Comparison of ENCODE assay signal across 8 cellular contexts in the genomic region with DNA sequence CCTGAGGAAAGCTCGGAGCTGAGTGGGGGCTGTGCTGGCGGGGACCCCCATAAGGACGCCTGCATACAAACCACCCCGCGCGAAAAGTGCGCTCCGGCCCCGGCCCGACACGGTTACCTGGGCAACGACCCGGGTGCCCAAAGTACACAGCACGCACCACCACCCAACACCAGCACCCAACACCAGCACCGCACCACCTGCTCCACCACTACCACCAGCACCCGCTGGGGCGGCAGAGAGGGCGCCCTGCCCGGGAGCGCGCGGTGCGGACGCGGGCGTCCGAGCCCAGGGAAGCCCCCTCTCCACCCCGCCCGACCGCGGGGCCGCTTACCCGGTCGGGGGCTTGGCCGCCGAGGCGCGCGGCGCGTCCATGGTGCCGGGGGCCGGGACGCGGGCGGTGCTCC. TPM values are rescaled to one million over a fixed set of nuclear protein-coding genes. Genes with fewer than 3 reads are reported as not detected.
DNase-seq lines count a peak whose midpoint lies in the region; ATAC-seq, FAIRE-seq and TF ChIP-seq lines count a peak whose summit lies in the region.

No MANE protein-coding gene starts in this region.

- no peak for TF ChIP-seq POLR2A in GM12891 (IDR thresholded peaks at IDR 0.05; ENCODE audit: low read depth, low read length)

- H3K4me1 ChIP-seq in iPS-18a (ENCODE audit: control insufficient read depth, low read depth, low read length): peaks cover 32% of the 10 kb centered on the region

- peaks cover 61% of the 10 kb centered on the region for H3K4me1 Mint-ChIP-seq in WTC11
- peaks cover 6% of the 10 kb centered on the region for H3K4me1 Mint-ChIP-seq in stimulated activated memory B cell treated with anti-CD40 and anti-IgM and Interleukin-4, amounts not matched to agents 10 μg/mL and 1 μg/mL and 100 μg/mL, for 72 hours
- peaks cover 6% of the 10 kb centered on the region for H3K4me1 Mint-ChIP-seq in activated CD4-positive, alpha-beta memory T cell treated with anti-CD3 and anti-CD28 coated beads for 36 hours (ENCODE audit: low read depth)

- DNase-seq in WTC11 (ENCODE audit: low spot score) (peak; percentile 61), GM12891 (ENCODE audit: insufficient read length, low spot score) (no peak), D721Med (ENCODE audit: insufficient read length, low spot score) (no peak), COLO829 (ENCODE audit: low spot score) (no peak)
- no peak for DNase-seq in activated CD4-positive, alpha-beta memory T cell treated with anti-CD3 and anti-CD28 coated beads for 36 hours

- peak overlapping the region; percentile 94 for H3K4me3 Mint-ChIP-seq in WTC11
- H3K4me3 Mint-ChIP-seq in stimulated activated memory B cell treated with anti-CD40 and anti-IgM and Interleukin-4, amounts not matched to agents 10 μg/mL and 1 μg/mL and 100 μg/mL, for 72 hours: no peak overlapping the region
- no peak overlapping the region for H3K4me3 Mint-ChIP-seq in activated CD4-positive, alpha-beta memory T cell treated with anti-CD3 and anti-CD28 coated beads for 36 hours

- H3K27me3 Mint-ChIP-seq in WTC11 (ENCODE audit: low read depth): peaks cover 40% of the 10 kb centered on the region
- H3K27me3 Mint-ChIP-seq in stimulated activated memory B cell treated with anti-CD40 and anti-IgM and Interleukin-4, amounts not matched to agents 10 μg/mL and 1 μg/mL and 100 μg/mL, for 72 hours: peaks cover 37% of the 10 kb centered on the region
- H3K27me3 Mint-ChIP-seq in activated CD4-positive, alpha-beta memory T cell treated with anti-CD3 and anti-CD28 coated beads for 36 hours: peaks cover 40% of the 10 kb centered on the region

- H3K27ac Mint-ChIP-seq in WTC11: no peak overlapping the region
- H3K27ac Mint-ChIP-seq in stimulated activated memory B cell treated with anti-CD40 and anti-IgM and Interleukin-4, amounts not matched to agents 10 μg/mL and 1 μg/mL and 100 μg/mL, for 72 hours: no peak overlapping the region
- no peak overlapping the region for H3K27ac Mint-ChIP-seq in activated CD4-positive, alpha-beta memory T cell treated with anti-CD3 and anti-CD28 coated beads for 36 hours

- POLR2A ChIA-PET in WTC11 (lab: Charles Lee): interaction anchor here (0.8 kb wide), 1 partner anchor 11 kb away, joined by 7 read pairs; no protein-coding TSS in a partner anchor
- POLR2A ChIA-PET in activated CD4-positive, alpha-beta memory T cell treated with anti-CD3 and anti-CD28 coated beads for 36 hours (lab: Charles Lee): no interaction called here

- no peaks in the 10 kb centered on the region for H3K9me3 ChIP-seq in iPS-18a (ENCODE audit: control insufficient read depth, low read depth, low read length)

- H3K9ac ChIP-seq in iPS-18a (ENCODE audit: low read length): peak overlapping the region; percentile 62

- H3K27me3 ChIP-seq in iPS-18a (ENCODE audit: control insufficient read depth, insufficient read depth, low read length): peaks cover 60% of the 10 kb centered on the region

- intact Hi-C loops in activated CD4-positive, alpha-beta memory T cell treated with anti-CD3 and anti-CD28 coated beads for 36 hours (cut with micrococcal nuclease): no loop called here

- TF ChIP-seq CTCF in WTC11 (IDR thresholded peaks at IDR 0.05) (no peak), D721Med (IDR thresholded peaks at IDR 0.05; ENCODE audit: insufficient read depth, missing control alignments) (no peak)

- no peaks in the 10 kb centered on the region for H3K9me3 Mint-ChIP-seq in WTC11
- no peaks in the 10 kb centered on the region for H3K9me3 Mint-ChIP-seq in stimulated activated memory B cell treated with anti-CD40 and anti-IgM and Interleukin-4, amounts not matched to agents 10 μg/mL and 1 μg/mL and 100 μg/mL, for 72 hours
- no peaks in the 10 kb centered on the region for H3K9me3 Mint-ChIP-seq in activated CD4-positive, alpha-beta memory T cell treated with anti-CD3 and anti-CD28 coated beads for 36 hours

- CTCF ChIA-PET in WTC11 (lab: Charles Lee): no interaction called here
- CTCF ChIA-PET in activated CD4-positive, alpha-beta memory T cell treated with anti-CD3 and anti-CD28 coated beads for 36 hours (lab: Charles Lee): no interaction called here

- no peaks in the 10 kb centered on the region for H3K36me3 Mint-ChIP-seq in WTC11
- no peaks in the 10 kb centered on the region for H3K36me3 Mint-ChIP-seq in stimulated activated memory B cell treated with anti-CD40 and anti-IgM and Interleukin-4, amounts not matched to agents 10 μg/mL and 1 μg/mL and 100 μg/mL, for 72 hours
- H3K36me3 Mint-ChIP-seq in activated CD4-positive, alpha-beta memory T cell treated with anti-CD3 and anti-CD28 coated beads for 36 hours: no peaks in the 10 kb centered on the region

- no peak for FAIRE-seq in GM12891 (lab: Jason Lieb, UNC)
- no peak for FAIRE-seq in D721Med (lab: Jason Lieb, UNC)

- no peaks in the 10 kb centered on the region for H3K36me3 ChIP-seq in iPS-18a (ENCODE audit: control insufficient read depth, low read depth, low read length)

- ATAC-seq in HG03521 (IDR thresholded peaks at IDR 0.05; ENCODE audit: unreplicated experiment) (peak; percentile 43), WTC11 (peak; percentile 35)
- ATAC-seq in stimulated activated memory B cell treated with anti-CD40 and anti-IgM and Interleukin-4, amounts not matched to agents 10 μg/mL and 1 μg/mL and 100 μg/mL, for 72 hours: peak; percentile 40

- H3K27ac ChIP-seq in iPS-18a (ENCODE audit: low read length): no peak overlapping the region

- H3K4me3 ChIP-seq in iPS-18a (ENCODE audit: low read length): peak overlapping the region; percentile 90

TF ChIP-seq in WTC11, 78 proteins besides CTCF, POLR2A, EP300 and RAD21 (continues in another document):
- TF ChIP-seq FOXP1 (CRISPR knock-in tag; IDR thresholded peaks at IDR 0.05; ENCODE audit: borderline replicate concordance): 0 out of 2 replicates have a peak, but pooled peaks have one; percentile 50
- TF ChIP-seq, protein P1, sequence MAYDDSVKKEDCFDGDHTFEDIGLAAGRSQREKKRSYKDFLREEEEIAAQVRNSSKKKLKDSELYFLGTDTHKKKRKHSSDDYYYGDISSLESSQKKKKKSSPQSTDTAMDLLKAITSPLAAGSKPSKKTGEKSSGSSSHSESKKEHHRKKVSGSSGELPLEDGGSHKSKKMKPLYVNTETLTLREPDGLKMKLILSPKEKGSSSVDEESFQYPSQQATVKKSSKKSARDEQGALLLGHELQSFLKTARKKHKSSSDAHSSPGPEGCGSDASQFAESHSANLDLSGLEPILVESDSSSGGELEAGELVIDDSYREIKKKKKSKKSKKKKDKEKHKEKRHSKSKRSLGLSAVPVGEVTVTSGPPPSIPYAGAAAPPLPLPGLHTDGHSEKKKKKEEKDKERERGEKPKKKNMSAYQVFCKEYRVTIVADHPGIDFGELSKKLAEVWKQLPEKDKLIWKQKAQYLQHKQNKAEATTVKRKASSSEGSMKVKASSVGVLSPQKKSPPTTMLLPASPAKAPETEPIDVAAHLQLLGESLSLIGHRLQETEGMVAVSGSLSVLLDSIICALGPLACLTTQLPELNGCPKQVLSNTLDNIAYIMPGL (CRISPR knock-in tag; IDR thresholded peaks at IDR 0.05): peak; percentile 57; the same call in 1 of the 2 replicates

TF ChIP-seq in GM12891, 5 proteins besides CTCF, POLR2A, EP300 and RAD21:
- no peak for TF ChIP-seq TAF1 (IDR thresholded peaks at IDR 0.05; ENCODE audit: low read depth, low read length)
- no peak for TF ChIP-seq SPI1 (IDR thresholded peaks at IDR 0.05; ENCODE audit: low read depth, low read length)
- TF ChIP-seq POLR2AphosphoS5 (IDR thresholded peaks at IDR 0.05; ENCODE audit: low read depth, low read length): no peak
- no peak for TF ChIP-seq PAX5 (IDR thresholded peaks at IDR 0.05; ENCODE audit: insufficient read depth, low read length, severe bottlenecking)
- TF ChIP-seq POU2F2 (IDR thresholded peaks at IDR 0.05; ENCODE audit: low read depth, low read length): no peak

RNA-seq across cellular contexts. Expression of a gene that starts 0.3 kb away (rescaled TPM):
- 36.5 to 49.8 TPM (median 48.1 TPM) in 3 replicates for total RNA-seq in WTC11 (2021)
- not detected for total RNA-seq in activated CD4-positive, alpha-beta memory T cell treated with anti-CD3 and anti-CD28 coated beads for 36 hours
- polyA plus RNA-seq in GM12891 (2012; ENCODE audit: low read depth, missing spikeins): not detected

Comparison
In these comparisons a context has a peak if more than half of its experiments do, and no peak if none do; other contexts are left out.
1. RNA of a gene that starts 0.3 kb away (total RNA-seq): 36.5 to 49.8 TPM in WTC11; not detected in activated CD4-positive, alpha-beta memory T cell treated with anti-CD3 and anti-CD28 coated beads for 36 hours; every median in the first group is over 10 times any median in the second.
2. Peak in every context shown above with its lines, with median percentiles within 50 percentile points of each other: ATAC-seq.